ENCODE assay signal across 2 cellular contexts in the genomic region with DNA sequence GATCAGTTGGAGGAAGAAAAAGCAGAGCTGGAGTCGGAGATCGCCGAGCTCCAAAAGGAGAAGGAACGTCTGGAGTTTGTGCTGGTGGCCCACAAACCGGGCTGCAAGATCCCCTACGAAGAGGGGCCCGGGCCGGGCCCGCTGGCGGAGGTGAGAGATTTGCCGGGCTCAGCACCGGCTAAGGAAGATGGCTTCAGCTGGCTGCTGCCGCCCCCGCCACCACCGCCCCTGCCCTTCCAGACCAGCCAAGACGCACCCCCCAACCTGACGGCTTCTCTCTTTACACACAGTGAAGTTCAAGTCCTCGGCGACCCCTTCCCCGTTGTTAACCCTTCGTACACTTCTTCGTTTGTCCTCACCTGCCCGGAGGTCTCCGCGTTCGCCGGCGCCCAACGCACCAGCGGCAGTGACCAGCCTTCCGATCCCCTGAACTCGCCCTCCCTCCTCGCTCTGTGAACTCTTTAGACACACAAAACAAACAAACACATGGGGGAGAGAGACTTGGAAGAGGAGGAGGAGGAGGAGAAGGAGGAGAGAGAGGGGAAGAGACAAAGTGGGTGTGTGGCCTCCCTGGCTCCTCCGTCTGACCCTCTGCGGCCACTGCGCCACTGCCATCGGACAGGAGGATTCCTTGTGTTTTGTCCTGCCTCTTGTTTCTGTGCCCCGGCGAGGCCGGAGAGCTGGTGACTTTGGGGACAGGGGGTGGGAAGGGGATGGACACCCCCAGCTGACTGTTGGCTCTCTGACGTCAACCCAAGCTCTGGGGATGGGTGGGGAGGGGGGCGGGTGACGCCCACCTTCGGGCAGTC.
TF ChIP-seq lines count a peak whose summit lies in the region.

No MANE protein-coding gene starts in this region.

TF ChIP-seq in A549, 52 proteins besides CTCF, POLR2A, EP300 and RAD21:
- TF ChIP-seq, protein P1, sequence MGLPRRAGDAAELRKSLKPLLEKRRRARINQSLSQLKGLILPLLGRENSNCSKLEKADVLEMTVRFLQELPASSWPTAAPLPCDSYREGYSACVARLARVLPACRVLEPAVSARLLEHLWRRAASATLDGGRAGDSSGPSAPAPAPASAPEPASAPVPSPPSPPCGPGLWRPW (IDR thresholded peaks at IDR 0.05): no peak
- no peak for TF ChIP-seq JUNB (IDR thresholded peaks at IDR 0.05)
- TF ChIP-seq HDAC2 (IDR thresholded peaks at IDR 0.05): no peak
- TF ChIP-seq SREBF2 (IDR thresholded peaks at IDR 0.05): no peak
- no peak for TF ChIP-seq RARB (CRISPR knock-in tag; IDR thresholded peaks at IDR 0.05)
- TF ChIP-seq, protein P2, sequence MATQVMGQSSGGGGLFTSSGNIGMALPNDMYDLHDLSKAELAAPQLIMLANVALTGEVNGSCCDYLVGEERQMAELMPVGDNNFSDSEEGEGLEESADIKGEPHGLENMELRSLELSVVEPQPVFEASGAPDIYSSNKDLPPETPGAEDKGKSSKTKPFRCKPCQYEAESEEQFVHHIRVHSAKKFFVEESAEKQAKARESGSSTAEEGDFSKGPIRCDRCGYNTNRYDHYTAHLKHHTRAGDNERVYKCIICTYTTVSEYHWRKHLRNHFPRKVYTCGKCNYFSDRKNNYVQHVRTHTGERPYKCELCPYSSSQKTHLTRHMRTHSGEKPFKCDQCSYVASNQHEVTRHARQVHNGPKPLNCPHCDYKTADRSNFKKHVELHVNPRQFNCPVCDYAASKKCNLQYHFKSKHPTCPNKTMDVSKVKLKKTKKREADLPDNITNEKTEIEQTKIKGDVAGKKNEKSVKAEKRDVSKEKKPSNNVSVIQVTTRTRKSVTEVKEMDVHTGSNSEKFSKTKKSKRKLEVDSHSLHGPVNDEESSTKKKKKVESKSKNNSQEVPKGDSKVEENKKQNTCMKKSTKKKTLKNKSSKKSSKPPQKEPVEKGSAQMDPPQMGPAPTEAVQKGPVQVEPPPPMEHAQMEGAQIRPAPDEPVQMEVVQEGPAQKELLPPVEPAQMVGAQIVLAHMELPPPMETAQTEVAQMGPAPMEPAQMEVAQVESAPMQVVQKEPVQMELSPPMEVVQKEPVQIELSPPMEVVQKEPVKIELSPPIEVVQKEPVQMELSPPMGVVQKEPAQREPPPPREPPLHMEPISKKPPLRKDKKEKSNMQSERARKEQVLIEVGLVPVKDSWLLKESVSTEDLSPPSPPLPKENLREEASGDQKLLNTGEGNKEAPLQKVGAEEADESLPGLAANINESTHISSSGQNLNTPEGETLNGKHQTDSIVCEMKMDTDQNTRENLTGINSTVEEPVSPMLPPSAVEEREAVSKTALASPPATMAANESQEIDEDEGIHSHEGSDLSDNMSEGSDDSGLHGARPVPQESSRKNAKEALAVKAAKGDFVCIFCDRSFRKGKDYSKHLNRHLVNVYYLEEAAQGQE (IDR thresholded peaks at IDR 0.05): no peak; the same call in none of the 2 replicates
- TF ChIP-seq NFE2L2 (conservative IDR thresholded peaks at IDR 0.05; ENCODE audit: low read length): no peak
- no peak for TF ChIP-seq ESRRA (IDR thresholded peaks at IDR 0.05; ENCODE audit: borderline replicate concordance, low read length)
- TF ChIP-seq, protein P3, sequence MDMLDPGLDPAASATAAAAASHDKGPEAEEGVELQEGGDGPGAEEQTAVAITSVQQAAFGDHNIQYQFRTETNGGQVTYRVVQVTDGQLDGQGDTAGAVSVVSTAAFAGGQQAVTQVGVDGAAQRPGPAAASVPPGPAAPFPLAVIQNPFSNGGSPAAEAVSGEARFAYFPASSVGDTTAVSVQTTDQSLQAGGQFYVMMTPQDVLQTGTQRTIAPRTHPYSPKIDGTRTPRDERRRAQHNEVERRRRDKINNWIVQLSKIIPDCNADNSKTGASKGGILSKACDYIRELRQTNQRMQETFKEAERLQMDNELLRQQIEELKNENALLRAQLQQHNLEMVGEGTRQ (IDR thresholded peaks at IDR 0.05): peak; percentile 39; the same call in 1 of the 2 replicates
- no peak for TF ChIP-seq CBX8 (IDR thresholded peaks at IDR 0.05)
- no peak for TF ChIP-seq KDM5A (IDR thresholded peaks at IDR 0.05)
- TF ChIP-seq MAFK (IDR thresholded peaks at IDR 0.05; ENCODE audit: partially characterized antibody): no peak
- no peak for TF ChIP-seq CHD2 (IDR thresholded peaks at IDR 0.05; ENCODE audit: low read length, partially characterized antibody)
- no peak for TF ChIP-seq EHMT2 (IDR thresholded peaks at IDR 0.05; ENCODE audit: low read depth)
- peak; percentile 12; the same call in 1 of the 2 replicates for TF ChIP-seq TP53 (CRISPR knock-in tag; IDR thresholded peaks at IDR 0.05)
- TF ChIP-seq FOXS1 (CRISPR knock-in tag; IDR thresholded peaks at IDR 0.05): no peak
- no peak for TF ChIP-seq EHF (CRISPR knock-in tag; IDR thresholded peaks at IDR 0.05)
- peak; percentile 93 for TF ChIP-seq POLR2AphosphoS2 (conservative IDR thresholded peaks at IDR 0.05; ENCODE audit: low read length)
- TF ChIP-seq NR3C1 (IDR thresholded peaks at IDR 0.05): no peak
- TF ChIP-seq, protein P4, sequence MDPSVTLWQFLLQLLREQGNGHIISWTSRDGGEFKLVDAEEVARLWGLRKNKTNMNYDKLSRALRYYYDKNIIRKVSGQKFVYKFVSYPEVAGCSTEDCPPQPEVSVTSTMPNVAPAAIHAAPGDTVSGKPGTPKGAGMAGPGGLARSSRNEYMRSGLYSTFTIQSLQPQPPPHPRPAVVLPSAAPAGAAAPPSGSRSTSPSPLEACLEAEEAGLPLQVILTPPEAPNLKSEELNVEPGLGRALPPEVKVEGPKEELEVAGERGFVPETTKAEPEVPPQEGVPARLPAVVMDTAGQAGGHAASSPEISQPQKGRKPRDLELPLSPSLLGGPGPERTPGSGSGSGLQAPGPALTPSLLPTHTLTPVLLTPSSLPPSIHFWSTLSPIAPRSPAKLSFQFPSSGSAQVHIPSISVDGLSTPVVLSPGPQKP (IDR thresholded peaks at IDR 0.05; ENCODE audit: low read depth, low read length): no peak

TF ChIP-seq in K562, 482 proteins besides CTCF, POLR2A, EP300 and RAD21 (continues in another document):
- 0 out of 2 replicates have a peak, but pooled peaks have one; percentile 53 for TF ChIP-seq GATAD2A (IDR thresholded peaks at IDR 0.05)
- TF ChIP-seq E2F3 (CRISPR knock-in tag; IDR thresholded peaks at IDR 0.05): no peak
- no peak for TF ChIP-seq ZNF212 (CRISPR knock-in tag; IDR thresholded peaks at IDR 0.05)
- TF ChIP-seq, protein P5, sequence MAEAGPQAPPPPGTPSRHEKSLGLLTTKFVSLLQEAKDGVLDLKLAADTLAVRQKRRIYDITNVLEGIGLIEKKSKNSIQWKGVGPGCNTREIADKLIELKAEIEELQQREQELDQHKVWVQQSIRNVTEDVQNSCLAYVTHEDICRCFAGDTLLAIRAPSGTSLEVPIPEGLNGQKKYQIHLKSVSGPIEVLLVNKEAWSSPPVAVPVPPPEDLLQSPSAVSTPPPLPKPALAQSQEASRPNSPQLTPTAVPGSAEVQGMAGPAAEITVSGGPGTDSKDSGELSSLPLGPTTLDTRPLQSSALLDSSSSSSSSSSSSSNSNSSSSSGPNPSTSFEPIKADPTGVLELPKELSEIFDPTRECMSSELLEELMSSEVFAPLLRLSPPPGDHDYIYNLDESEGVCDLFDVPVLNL (CRISPR knock-in tag; IDR thresholded peaks at IDR 0.05; ENCODE audit: low read depth): no peak
- TF ChIP-seq, protein P6, sequence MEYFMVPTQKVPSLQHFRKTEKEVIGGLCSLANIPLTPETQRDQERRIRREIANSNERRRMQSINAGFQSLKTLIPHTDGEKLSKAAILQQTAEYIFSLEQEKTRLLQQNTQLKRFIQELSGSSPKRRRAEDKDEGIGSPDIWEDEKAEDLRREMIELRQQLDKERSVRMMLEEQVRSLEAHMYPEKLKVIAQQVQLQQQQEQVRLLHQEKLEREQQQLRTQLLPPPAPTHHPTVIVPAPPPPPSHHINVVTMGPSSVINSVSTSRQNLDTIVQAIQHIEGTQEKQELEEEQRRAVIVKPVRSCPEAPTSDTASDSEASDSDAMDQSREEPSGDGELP (CRISPR knock-in tag; IDR thresholded peaks at IDR 0.05; ENCODE audit: borderline replicate concordance): no peak
- no peak for TF ChIP-seq SMARCA4 (IDR thresholded peaks at IDR 0.05)
- TF ChIP-seq GATA2 (CRISPR knock-in tag; IDR thresholded peaks at IDR 0.05): no peak
- no peak for TF ChIP-seq MCM3 (IDR thresholded peaks at IDR 0.05)
- TF ChIP-seq, protein P7, sequence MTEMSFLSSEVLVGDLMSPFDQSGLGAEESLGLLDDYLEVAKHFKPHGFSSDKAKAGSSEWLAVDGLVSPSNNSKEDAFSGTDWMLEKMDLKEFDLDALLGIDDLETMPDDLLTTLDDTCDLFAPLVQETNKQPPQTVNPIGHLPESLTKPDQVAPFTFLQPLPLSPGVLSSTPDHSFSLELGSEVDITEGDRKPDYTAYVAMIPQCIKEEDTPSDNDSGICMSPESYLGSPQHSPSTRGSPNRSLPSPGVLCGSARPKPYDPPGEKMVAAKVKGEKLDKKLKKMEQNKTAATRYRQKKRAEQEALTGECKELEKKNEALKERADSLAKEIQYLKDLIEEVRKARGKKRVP (CRISPR knock-in tag; IDR thresholded peaks at IDR 0.05): no peak
- no peak for TF ChIP-seq MTA2 (IDR thresholded peaks at IDR 0.05; ENCODE audit: low read depth)
- TF ChIP-seq, protein P8, sequence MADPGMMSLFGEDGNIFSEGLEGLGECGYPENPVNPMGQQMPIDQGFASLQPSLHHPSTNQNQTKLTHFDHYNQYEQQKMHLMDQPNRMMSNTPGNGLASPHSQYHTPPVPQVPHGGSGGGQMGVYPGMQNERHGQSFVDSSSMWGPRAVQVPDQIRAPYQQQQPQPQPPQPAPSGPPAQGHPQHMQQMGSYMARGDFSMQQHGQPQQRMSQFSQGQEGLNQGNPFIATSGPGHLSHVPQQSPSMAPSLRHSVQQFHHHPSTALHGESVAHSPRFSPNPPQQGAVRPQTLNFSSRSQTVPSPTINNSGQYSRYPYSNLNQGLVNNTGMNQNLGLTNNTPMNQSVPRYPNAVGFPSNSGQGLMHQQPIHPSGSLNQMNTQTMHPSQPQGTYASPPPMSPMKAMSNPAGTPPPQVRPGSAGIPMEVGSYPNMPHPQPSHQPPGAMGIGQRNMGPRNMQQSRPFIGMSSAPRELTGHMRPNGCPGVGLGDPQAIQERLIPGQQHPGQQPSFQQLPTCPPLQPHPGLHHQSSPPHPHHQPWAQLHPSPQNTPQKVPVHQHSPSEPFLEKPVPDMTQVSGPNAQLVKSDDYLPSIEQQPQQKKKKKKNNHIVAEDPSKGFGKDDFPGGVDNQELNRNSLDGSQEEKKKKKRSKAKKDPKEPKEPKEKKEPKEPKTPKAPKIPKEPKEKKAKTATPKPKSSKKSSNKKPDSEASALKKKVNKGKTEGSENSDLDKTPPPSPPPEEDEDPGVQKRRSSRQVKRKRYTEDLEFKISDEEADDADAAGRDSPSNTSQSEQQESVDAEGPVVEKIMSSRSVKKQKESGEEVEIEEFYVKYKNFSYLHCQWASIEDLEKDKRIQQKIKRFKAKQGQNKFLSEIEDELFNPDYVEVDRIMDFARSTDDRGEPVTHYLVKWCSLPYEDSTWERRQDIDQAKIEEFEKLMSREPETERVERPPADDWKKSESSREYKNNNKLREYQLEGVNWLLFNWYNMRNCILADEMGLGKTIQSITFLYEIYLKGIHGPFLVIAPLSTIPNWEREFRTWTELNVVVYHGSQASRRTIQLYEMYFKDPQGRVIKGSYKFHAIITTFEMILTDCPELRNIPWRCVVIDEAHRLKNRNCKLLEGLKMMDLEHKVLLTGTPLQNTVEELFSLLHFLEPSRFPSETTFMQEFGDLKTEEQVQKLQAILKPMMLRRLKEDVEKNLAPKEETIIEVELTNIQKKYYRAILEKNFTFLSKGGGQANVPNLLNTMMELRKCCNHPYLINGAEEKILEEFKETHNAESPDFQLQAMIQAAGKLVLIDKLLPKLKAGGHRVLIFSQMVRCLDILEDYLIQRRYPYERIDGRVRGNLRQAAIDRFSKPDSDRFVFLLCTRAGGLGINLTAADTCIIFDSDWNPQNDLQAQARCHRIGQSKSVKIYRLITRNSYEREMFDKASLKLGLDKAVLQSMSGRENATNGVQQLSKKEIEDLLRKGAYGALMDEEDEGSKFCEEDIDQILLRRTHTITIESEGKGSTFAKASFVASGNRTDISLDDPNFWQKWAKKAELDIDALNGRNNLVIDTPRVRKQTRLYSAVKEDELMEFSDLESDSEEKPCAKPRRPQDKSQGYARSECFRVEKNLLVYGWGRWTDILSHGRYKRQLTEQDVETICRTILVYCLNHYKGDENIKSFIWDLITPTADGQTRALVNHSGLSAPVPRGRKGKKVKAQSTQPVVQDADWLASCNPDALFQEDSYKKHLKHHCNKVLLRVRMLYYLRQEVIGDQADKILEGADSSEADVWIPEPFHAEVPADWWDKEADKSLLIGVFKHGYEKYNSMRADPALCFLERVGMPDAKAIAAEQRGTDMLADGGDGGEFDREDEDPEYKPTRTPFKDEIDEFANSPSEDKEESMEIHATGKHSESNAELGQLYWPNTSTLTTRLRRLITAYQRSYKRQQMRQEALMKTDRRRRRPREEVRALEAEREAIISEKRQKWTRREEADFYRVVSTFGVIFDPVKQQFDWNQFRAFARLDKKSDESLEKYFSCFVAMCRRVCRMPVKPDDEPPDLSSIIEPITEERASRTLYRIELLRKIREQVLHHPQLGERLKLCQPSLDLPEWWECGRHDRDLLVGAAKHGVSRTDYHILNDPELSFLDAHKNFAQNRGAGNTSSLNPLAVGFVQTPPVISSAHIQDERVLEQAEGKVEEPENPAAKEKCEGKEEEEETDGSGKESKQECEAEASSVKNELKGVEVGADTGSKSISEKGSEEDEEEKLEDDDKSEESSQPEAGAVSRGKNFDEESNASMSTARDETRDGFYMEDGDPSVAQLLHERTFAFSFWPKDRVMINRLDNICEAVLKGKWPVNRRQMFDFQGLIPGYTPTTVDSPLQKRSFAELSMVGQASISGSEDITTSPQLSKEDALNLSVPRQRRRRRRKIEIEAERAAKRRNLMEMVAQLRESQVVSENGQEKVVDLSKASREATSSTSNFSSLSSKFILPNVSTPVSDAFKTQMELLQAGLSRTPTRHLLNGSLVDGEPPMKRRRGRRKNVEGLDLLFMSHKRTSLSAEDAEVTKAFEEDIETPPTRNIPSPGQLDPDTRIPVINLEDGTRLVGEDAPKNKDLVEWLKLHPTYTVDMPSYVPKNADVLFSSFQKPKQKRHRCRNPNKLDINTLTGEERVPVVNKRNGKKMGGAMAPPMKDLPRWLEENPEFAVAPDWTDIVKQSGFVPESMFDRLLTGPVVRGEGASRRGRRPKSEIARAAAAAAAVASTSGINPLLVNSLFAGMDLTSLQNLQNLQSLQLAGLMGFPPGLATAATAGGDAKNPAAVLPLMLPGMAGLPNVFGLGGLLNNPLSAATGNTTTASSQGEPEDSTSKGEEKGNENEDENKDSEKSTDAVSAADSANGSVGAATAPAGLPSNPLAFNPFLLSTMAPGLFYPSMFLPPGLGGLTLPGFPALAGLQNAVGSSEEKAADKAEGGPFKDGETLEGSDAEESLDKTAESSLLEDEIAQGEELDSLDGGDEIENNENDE (IDR thresholded peaks at IDR 0.05; ENCODE audit: low read depth, low read length): no peak
- no peak for TF ChIP-seq FOSL1 (tag; conservative IDR thresholded peaks at IDR 0.05)
- TF ChIP-seq, protein P9, sequence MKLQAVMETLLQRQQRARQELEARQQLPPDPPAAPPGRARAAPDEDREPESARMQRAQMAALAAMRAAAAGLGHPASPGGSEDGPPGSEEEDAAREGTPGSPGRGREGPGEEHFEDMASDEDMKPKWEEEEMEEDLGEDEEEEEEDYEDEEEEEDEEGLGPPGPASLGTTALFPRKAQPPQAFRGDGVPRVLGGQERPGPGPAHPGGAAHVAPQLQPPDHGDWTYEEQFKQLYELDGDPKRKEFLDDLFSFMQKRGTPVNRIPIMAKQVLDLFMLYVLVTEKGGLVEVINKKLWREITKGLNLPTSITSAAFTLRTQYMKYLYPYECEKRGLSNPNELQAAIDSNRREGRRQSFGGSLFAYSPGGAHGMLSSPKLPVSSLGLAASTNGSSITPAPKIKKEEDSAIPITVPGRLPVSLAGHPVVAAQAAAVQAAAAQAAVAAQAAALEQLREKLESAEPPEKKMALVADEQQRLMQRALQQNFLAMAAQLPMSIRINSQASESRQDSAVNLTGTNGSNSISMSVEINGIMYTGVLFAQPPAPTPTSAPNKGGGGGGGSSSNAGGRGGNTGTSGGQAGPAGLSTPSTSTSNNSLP (IDR thresholded peaks at IDR 0.05; ENCODE audit: borderline replicate concordance, low read depth, low read length): no peak
- TF ChIP-seq ETV6 (IDR thresholded peaks at IDR 0.05; ENCODE audit: borderline replicate concordance in 1 of 2, low read depth in 2 of 2, low read length in 1 of 2): no peak
- TF ChIP-seq ETV6 (CRISPR knock-in tag; IDR thresholded peaks at IDR 0.05; ENCODE audit: borderline replicate concordance): no peak
- no peak for TF ChIP-seq ZC3H11A (IDR thresholded peaks at IDR 0.05; ENCODE audit: low read depth, low read length)
- no peak for TF ChIP-seq HMGN3 (IDR thresholded peaks at IDR 0.05; ENCODE audit: borderline replicate concordance, extremely low read depth, insufficient read length, low read depth, low read length)
